8 cellular contexts compared by ENCODE assay signal in the genomic region with DNA sequence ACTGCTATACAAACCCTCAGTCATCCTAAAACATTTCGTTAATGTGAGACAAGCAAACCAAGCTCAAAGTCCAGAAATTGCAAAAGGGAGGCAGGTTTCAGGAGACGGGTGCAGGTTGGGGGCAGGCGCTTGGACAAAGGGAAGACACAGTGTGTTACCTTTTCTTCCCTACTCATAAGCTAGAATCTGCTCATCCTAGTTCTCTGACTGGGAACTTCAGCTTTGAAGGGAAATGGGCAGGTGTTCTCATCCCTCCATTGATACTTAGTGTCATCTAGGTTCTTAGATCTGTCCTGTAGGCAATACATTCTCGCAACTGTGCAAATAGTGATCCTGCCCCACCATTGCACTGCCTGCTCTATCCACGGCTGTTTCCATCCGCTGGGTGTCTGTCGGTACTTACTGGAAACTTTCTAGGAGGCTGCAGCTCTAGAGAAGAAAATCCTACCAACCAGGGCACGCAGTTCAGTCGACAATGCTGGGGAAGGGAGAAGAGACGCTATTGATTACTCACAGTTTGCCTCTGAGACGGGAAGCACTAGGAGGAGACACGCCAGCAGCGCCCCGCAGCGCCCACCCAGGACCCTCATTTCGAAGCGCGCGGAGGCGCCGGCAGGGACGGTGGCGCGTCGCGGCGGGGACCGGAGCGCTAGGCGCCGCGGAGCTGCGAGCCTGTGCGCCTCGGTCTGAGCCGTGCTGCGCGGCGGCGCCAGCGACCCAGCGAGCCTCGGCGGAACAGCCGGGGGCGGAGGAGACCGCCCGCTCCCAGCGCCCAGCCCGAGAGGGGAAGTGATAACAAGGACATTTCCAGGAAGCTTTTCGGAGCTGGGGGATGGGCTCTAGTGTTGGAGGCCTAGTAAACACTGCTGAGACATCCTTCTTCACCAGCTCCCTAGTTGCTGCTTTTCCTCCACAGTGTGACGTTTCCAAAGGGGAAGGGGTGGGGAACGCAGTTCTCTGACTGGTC. TPM values are rescaled to one million over a fixed set of nuclear protein-coding genes. Genes with fewer than 3 reads are reported as not detected.
DNase-seq lines count a peak whose midpoint lies in the region; ATAC-seq and TF ChIP-seq lines count a peak whose summit lies in the region.

A gene (minus strand): TSS at position 737 of the 967 bp plus-strand sequence. CDS start 147 bp downstream, at position 590.

- H3K79me2 ChIP-seq in PC-3 (ENCODE audit: low read length) = no peaks in the 10 kb centered on the region
- no peaks in the 10 kb centered on the region for H3K79me2 ChIP-seq in fibroblast of lung (ENCODE audit: control insufficient read depth, insufficient read depth, low read length)

- H3K4me2 ChIP-seq in PC-3 (ENCODE audit: low read length) = peak within 1 kb of the TSS; percentile 94
- peak within 1 kb of the TSS; percentile 89 for H3K4me2 ChIP-seq in fibroblast of lung (ENCODE audit: extremely low read depth, insufficient read depth, low read length)

- no peak for TF ChIP-seq CTCF in HL-60 (IDR thresholded peaks at IDR 0.05; ENCODE audit: insufficient read depth, low read length)
- peak; percentile 31; the same call in 1 of the 2 replicates for TF ChIP-seq CTCF in PC-3 (conservative IDR thresholded peaks at IDR 0.05; ENCODE audit: low read depth, low read length)
- TF ChIP-seq CTCF in fibroblast of lung (conservative IDR thresholded peaks at IDR 0.05 in 1 of 2, IDR thresholded peaks at IDR 0.05 in 1 of 2; ENCODE audit: low read depth in 1 of 2, low read length in 2 of 2) = no peak

- TSS peak; percentile 63 for BruUV-seq in PC-3 (replicated peaks; lab: Mats Ljungman, UMichigan)

- H3K27ac ChIP-seq in HL-60 (replicated peaks) = 0 out of 2 replicates have a peak within 1 kb of the TSS, but pooled peaks have one; percentile 15
- H3K27ac ChIP-seq in PC-3 (ENCODE audit: low read length) = peak within 1 kb of the TSS; percentile 22
- H3K27ac ChIP-seq in fibroblast of lung (ENCODE audit: insufficient read depth, low read length) = peak within 1 kb of the TSS; percentile 95

- peak within 1 kb of the TSS; percentile 49 for H3K4me3 ChIP-seq in HL-60 (replicated peaks; ENCODE audit: insufficient read depth, low read length)
- H3K4me3 ChIP-seq in PC-3 (ENCODE audit: low read length) = peak within 1 kb of the TSS; percentile 72
- H3K4me3 ChIP-seq in fibroblast of lung (replicated peaks in 1 of 4; ENCODE audit: control extremely low read depth in 1 of 4, insufficient read depth in 1 of 4, low read depth in 3 of 4, low read length in 4 of 4) = peak within 1 kb of the TSS; percentile 41 to 95 (median 60)
- peak within 1 kb of the TSS; percentile 58 for H3K4me3 ChIP-seq in mucosa of stomach (ENCODE audit: low read length)

- H3K36me3 Mint-ChIP-seq in activated T-helper 17 cell treated with anti-CD3 and anti-CD28 coated beads, Interleukin-2, amount 50 U/mL, for 72 hours (ENCODE audit: low read depth) = no peaks in the 10 kb centered on the region

- H4K20me1 ChIP-seq in PC-3 (ENCODE audit: low read length) (no peaks in the 10 kb centered on the region), fibroblast of lung (ENCODE audit: control insufficient read depth, extremely low read depth, insufficient read depth, low read length) (no peaks in the 10 kb centered on the region)

- peak within 1 kb of the TSS; percentile 75 for H3K27ac Mint-ChIP-seq in activated T-helper 17 cell treated with anti-CD3 and anti-CD28 coated beads, Interleukin-2, amount 50 U/mL, for 72 hours

- ATAC-seq in GM21360 (IDR thresholded peaks at IDR 0.05; ENCODE audit: unreplicated experiment) (peak; percentile 85), PC-3 (peak; percentile 79)
- ATAC-seq in activated T-helper 17 cell treated with anti-CD3 and anti-CD28 coated beads, Interleukin-2, amount 50 U/mL, for 72 hours (replicated peaks) = peak; percentile 95

- H3K9me3 Mint-ChIP-seq in activated T-helper 17 cell treated with anti-CD3 and anti-CD28 coated beads, Interleukin-2, amount 50 U/mL, for 72 hours = no peaks in the 10 kb centered on the region

- no peaks in the 10 kb centered on the region for H3F3A ChIP-seq in PC-3 (ENCODE audit: low read length, unreplicated experiment)

- H3K36me3 ChIP-seq in PC-3 (ENCODE audit: low read depth, low read length) = no peaks in the 10 kb centered on the region
- no peaks in the 10 kb centered on the region for H3K36me3 ChIP-seq in fibroblast of lung (ENCODE audit: control insufficient read depth, insufficient read depth, low read length)
- H3K36me3 ChIP-seq in mucosa of stomach (ENCODE audit: control insufficient read depth, insufficient read depth, low read length) = no peaks in the 10 kb centered on the region

- H3K9me2 ChIP-seq in PC-3 (replicated peaks; ENCODE audit: low read length) = no peaks in the 10 kb centered on the region

- DNase-seq in COLO668 (lab: John Stamatoyannopoulos, UW; ENCODE audit: unreplicated experiment) = peak; percentile 59
- peak; percentile 20 to 70 for DNase-seq in HL-60 (ENCODE audit: low read depth in 1 of 2, low spot score in 1 of 2)
- DNase-seq in PC-3 = peak; percentile 68
- DNase-seq in fibroblast of lung (ENCODE audit: low read depth in 2 of 2) = peak; percentile 79 to 88
- peak; percentile 15 for DNase-seq in stimulated activated naive CD4-positive, alpha-beta T cell treated with Interleukin-2 at 50 U/mL for 16 hours (lab: John Stamatoyannopoulos, UW)

- peak within 1 kb of the TSS; percentile 83 for H3K4me3 Mint-ChIP-seq in activated T-helper 17 cell treated with anti-CD3 and anti-CD28 coated beads, Interleukin-2, amount 50 U/mL, for 72 hours

- CTCF ChIA-PET in PC-3 (lab: Charles Lee) = no interaction called here

- H3K4me1 ChIP-seq in PC-3 (ENCODE audit: insufficient read depth, low read length) (peaks cover 13% of the 10 kb centered on the region; the same call in 1 of the 2 replicates), fibroblast of lung (ENCODE audit: control insufficient read depth, extremely low read depth, insufficient read depth, low read length) (peaks cover 4% of the 10 kb centered on the region), mucosa of stomach (ENCODE audit: control insufficient read depth, insufficient read depth, low read length) (peaks cover 6% of the 10 kb centered on the region)

- intact Hi-C loops in PC-3 (cut with micrococcal nuclease) = loop anchor here (2.0 kb wide), 1 partner anchor 129 kb away; no protein-coding TSS in a partner anchor

- POLR2A ChIA-PET in PC-3 (lab: Charles Lee; ENCODE audit: unreplicated experiment) = interaction anchor here (0.8 kb wide), 2 partner anchors 89 to 108 kb away, joined by 3 to 5 read pairs; a partner anchor contains a TSS

- H3K27me3 ChIP-seq in HL-60 (ENCODE audit: insufficient read depth, poor library complexity, severe bottlenecking) (no peaks in the 10 kb centered on the region), PC-3 (ENCODE audit: low read length) (no peaks in the 10 kb centered on the region), fibroblast of lung (ENCODE audit: control insufficient read depth, insufficient read depth, low read length) (no peaks in the 10 kb centered on the region), mucosa of stomach (ENCODE audit: control insufficient read depth, insufficient read depth, low read length) (no peaks in the 10 kb centered on the region)

- H2AFZ ChIP-seq in PC-3 (ENCODE audit: low read length) = peak within 1 kb of the TSS; percentile 97
- peak within 1 kb of the TSS; percentile 99 for H2AFZ ChIP-seq in fibroblast of lung (ENCODE audit: low read length)

- H3K27me3 Mint-ChIP-seq in activated T-helper 17 cell treated with anti-CD3 and anti-CD28 coated beads, Interleukin-2, amount 50 U/mL, for 72 hours = peaks cover 16% of the 10 kb centered on the region

- H3K9me3 ChIP-seq in PC-3 (ENCODE audit: low read length) (no peaks in the 10 kb centered on the region), fibroblast of lung (ENCODE audit: control insufficient read depth, insufficient read depth, low read depth, low read length) (no peaks in the 10 kb centered on the region), mucosa of stomach (ENCODE audit: control insufficient read depth, low read length) (no peaks in the 10 kb centered on the region)

- peak within 1 kb of the TSS; percentile 62 for H3K9ac ChIP-seq in PC-3 (ENCODE audit: low read length)
- H3K9ac ChIP-seq in fibroblast of lung (ENCODE audit: insufficient read depth, low read length) = peak within 1 kb of the TSS; percentile 80
- peak within 1 kb of the TSS; percentile 54 for H3K9ac ChIP-seq in mucosa of stomach (ENCODE audit: low read length)

- no peaks in the 10 kb centered on the region for H3K4me1 Mint-ChIP-seq in activated T-helper 17 cell treated with anti-CD3 and anti-CD28 coated beads, Interleukin-2, amount 50 U/mL, for 72 hours

RNA-seq across cellular contexts. Expression of the gene that starts here (rescaled TPM):
- total RNA-seq in PC-3 (2014; rRNA removed) = 5.5 and 5.8 TPM in 2 replicates
- total RNA-seq in activated T-helper 17 cell treated with anti-CD3 and anti-CD28 coated beads, Interleukin-2, amount 50 U/mL, for 72 hours = 1 to 10 TPM; 1.1 to 2.8 TPM
- 33.0 and 48.8 TPM in 2 replicates for total RNA-seq in fibroblast of lung
- polyA plus RNA-seq in fibroblast of lung = 20.7 and 30.2 TPM in 2 replicates
- 15.2 and 19.7 TPM in 2 replicates for polyA plus RNA-seq in fibroblast of lung (2012)
- 1.3 TPM in 1 of 2 replicates, not detected in the other for polyA minus RNA-seq in fibroblast of lung (ENCODE audit: low replicate concordance)

Comparison
In these comparisons a context has a peak if more than half of its experiments do, and no peak if none do; other contexts are left out.
1. Peak in every context shown above with its lines: DNase-seq, ATAC-seq, H3K4me3 ChIP-seq and H3K27ac ChIP-seq.
2. DNase-seq: peak in every context shown above with its lines; median percentile 84 in fibroblast of lung; 68 in PC-3; 59 in COLO668; 45 in HL-60; 15 in stimulated activated naive CD4-positive, alpha-beta T cell treated with Interleukin-2 at 50 U/mL for 16 hours.
3. H3K27ac ChIP-seq: peak in every context shown above with its lines; median percentile 95 in fibroblast of lung; 22 in PC-3; 15 in HL-60.